ENCODE assay signal across 21 cellular contexts in genomic region chr1:85461216-85461945, GRCh38. TPM values are rescaled to one million over a fixed set of nuclear protein-coding genes. Genes with fewer than 3 reads are reported as not detected.
DNase-seq lines count a peak whose midpoint lies in the region; ATAC-seq, FAIRE-seq and TF ChIP-seq lines count a peak whose summit lies in the region.
"Had no signal": no experiment of that assay in that cellular context is flagged by ENCODE, and none has a peak within 500 bp of the region (broad histone marks: within the 10 kb centered on the region; RNA-seq: fewer than 3 reads in every experiment).

No MANE protein-coding gene starts in this region.

- CTCF ChIA-PET in HepG2 (lab: Yijun Ruan, JAX; ENCODE audit: low intra/inter-chr PET ratio, low total read pairs): no interaction called here

- peaks cover 4% of the 10 kb centered on the region for H3K36me3 Mint-ChIP-seq in brain
- H3K36me3 Mint-ChIP-seq: natural killer cell; stimulated activated effector memory CD8-positive, alpha-beta T cell treated with anti-CD3 and anti-CD28 coated beads, Interleukin-12 subunit alpha, Interleukin-12 subunit beta, amount 100 ng/mL, for 72 hours had no signal

- H3K4me1 ChIP-seq in GM23248 (ENCODE audit: insufficient read depth) (peaks cover 52% of the 10 kb centered on the region), HepG2 (ENCODE audit: insufficient read depth, low read length) (peaks cover 74% of the 10 kb centered on the region), stomach (peaks cover 18 to 77% (median 62%) of the 10 kb centered on the region in 4 donors)
- H3K4me1 ChIP-seq: foreskin keratinocyte had no signal

- H3K4me2 ChIP-seq in GM23248 (ENCODE audit: unreplicated experiment) (peak overlapping the region; percentile 89), HepG2 (ENCODE audit: low read depth, low read length) (peak overlapping the region; percentile 82)

- ATAC-seq in HepG2 (no peak), HG02973 (IDR thresholded peaks at IDR 0.05; ENCODE audit: unreplicated experiment) (no peak), HG02623 (IDR thresholded peaks at IDR 0.05; ENCODE audit: unreplicated experiment) (no peak)
- ATAC-seq: activated CD4-positive, alpha-beta T cell treated with anti-CD3 and anti-CD28 coated beads for 36 hours; activated naive CD4-positive, alpha-beta T cell treated with anti-CD3 and anti-CD28 coated beads, Interleukin-2, amount 50 U/mL, for 72 hours; activated T-cell treated with anti-CD3 and anti-CD28 coated beads, Interleukin-2, amount 50 U/mL, for 72 hours; foreskin keratinocyte; natural killer cell; stimulated activated effector memory CD8-positive, alpha-beta T cell treated with anti-CD3 and anti-CD28 coated beads, Interleukin-12 subunit alpha, Interleukin-12 subunit beta, amount 100 ng/mL, for 72 hours had no signal

- BruUV-seq in HepG2 (replicated peaks; lab: Mats Ljungman, UMichigan): no TSS peak

- H3K79me2 ChIP-seq in GM23248 (ENCODE audit: insufficient read depth) (peaks cover 91% of the 10 kb centered on the region), HepG2 (ENCODE audit: insufficient read depth, low read length) (peaks cover 80% of the 10 kb centered on the region)

- H4K20me1 ChIP-seq in GM23248 (ENCODE audit: insufficient read depth) (no peaks in the 10 kb centered on the region), HepG2 (ENCODE audit: insufficient read depth, low read length) (peaks cover 6% of the 10 kb centered on the region)

- no peaks in the 10 kb centered on the region for H3K9me3 Mint-ChIP-seq in brain
- H3K9me3 Mint-ChIP-seq: activated naive CD4-positive, alpha-beta T cell treated with anti-CD3 and anti-CD28 coated beads, Interleukin-2, amount 50 U/mL, for 72 hours; activated T-cell treated with anti-CD3 and anti-CD28 coated beads, Interleukin-2, amount 50 U/mL, for 72 hours; CD4-positive, alpha-beta T cell; memory B cell; natural killer cell; stimulated activated effector memory CD8-positive, alpha-beta T cell treated with anti-CD3 and anti-CD28 coated beads, Interleukin-12 subunit alpha, Interleukin-12 subunit beta, amount 100 ng/mL, for 72 hours had no signal

- H3K27me3 ChIP-seq in GM23248 (replicated peaks; ENCODE audit: insufficient read depth) (no peaks in the 10 kb centered on the region), HepG2 (ENCODE audit: control insufficient read depth in 1 of 2, insufficient read depth in 2 of 2, low read length in 2 of 2) (no peaks in the 10 kb centered on the region; a peak in 1 of 5 replicates), stomach (peaks cover 0 to 7% (median 0%) of the 10 kb centered on the region in 3 donors)
- H3K27me3 ChIP-seq: foreskin keratinocyte, sigmoid colon, testis had no signal

- H3K9me3 ChIP-seq in GM23248 (ENCODE audit: low read depth): no peaks in the 10 kb centered on the region
- H3K9me3 ChIP-seq in HepG2 (ENCODE audit: low read length): no peaks in the 10 kb centered on the region
- no peaks in the 10 kb centered on the region for H3K9me3 ChIP-seq in stomach
- H3K9me3 ChIP-seq: sigmoid colon, testis had no signal

- WGBS in GM23248 (ENCODE audit: low coverage in 1 of 2, low lambda C conversion rate in 2 of 2, missing lambda C conversion rate in 2 of 2), 2 experiments: 30 to 36% methylated on average over 6 of the region's 6 CpGs
- 33% methylated on average over 6 of the region's 6 CpGs for WGBS in HepG2 (ENCODE audit: low lambda C conversion rate)
- 32 to 50% (median 42%) methylated on average over 6 of the region's 6 CpGs for WGBS in stomach, 5 donors

- H3K4me1 Mint-ChIP-seq in brain: peaks cover 60% of the 10 kb centered on the region
- H3K4me1 Mint-ChIP-seq: natural killer cell; stimulated activated effector memory CD8-positive, alpha-beta T cell treated with anti-CD3 and anti-CD28 coated beads, Interleukin-12 subunit alpha, Interleukin-12 subunit beta, amount 100 ng/mL, for 72 hours had no signal

- in situ Hi-C loops in GM23248 (cut with MboI): loop anchor here (10.0 kb wide), 1 partner anchor 147 kb away; no protein-coding TSS in a partner anchor
- in situ Hi-C loops in HepG2 (cut with HindIII; ENCODE audit: extremely low pct_ligation_motif_present, low pct_unique_long_range_greater_than_20kb): loop anchor here (10.0 kb wide), 1 partner anchor 137 kb away; no protein-coding TSS in a partner anchor

- TF ChIP-seq RAD21 in HepG2 (CRISPR knock-in tag; IDR thresholded peaks at IDR 0.05): no peak

- H3K9ac ChIP-seq in GM23248 (peak overlapping the region; percentile 21), HepG2 (ENCODE audit: insufficient read depth, low read depth, low read length) (peak overlapping the region; percentile 45; the same call in 1 of the 2 replicates)
- H3K9ac ChIP-seq: parathyroid adenoma had no signal

- DNase-seq in GM23248 (peak; percentile 50), HepG2 (ENCODE audit: low spot score) (no peak), stomach (no peak), NCI-H446 treated with DMSO at 0.1 percent for 48 hours (lab: John Stamatoyannopoulos, UW) (no peak)
- DNase-seq in activated naive CD4-positive, alpha-beta T cell treated with anti-CD3 and anti-CD28 coated beads, Interleukin-2, amount 50 U/mL, for 16 hours: no peak
- DNase-seq: activated CD4-positive, alpha-beta T cell treated with anti-CD3 and anti-CD28 coated beads for 36 hours; activated T-cell treated with anti-CD3 and anti-CD28 coated beads, Interleukin-2, amount 50 U/mL, for 72 hours; CD4-positive, alpha-beta T cell; foreskin keratinocyte; natural killer cell; sigmoid colon; testis had no signal

- no peak for FAIRE-seq in HepG2 (lab: Jason Lieb, UNC)
- FAIRE-seq: H54, TTC549 had no signal

- peak overlapping the region; percentile 5; the same call in 1 of the 2 replicates for H3K4me3 ChIP-seq in GM23248
- H3K4me3 ChIP-seq in HepG2 (replicated peaks in 1 of 3; ENCODE audit: insufficient read depth in 1 of 3, low read depth in 2 of 3, low read length in 3 of 3): peak overlapping the region in 2 of 3 experiments; percentile 21 to 33; a peak in 3 of 6 replicates
- H3K4me3 ChIP-seq in stomach: no peak overlapping the region
- H3K4me3 ChIP-seq: sigmoid colon, testis had no signal

- H3K4me3 Mint-ChIP-seq in brain: peak overlapping the region in 3 of 5 experiments; percentile 5 to 92 (median 56)
- H3K4me3 Mint-ChIP-seq: activated CD4-positive, alpha-beta T cell treated with anti-CD3 and anti-CD28 coated beads for 36 hours; activated T-cell treated with anti-CD3 and anti-CD28 coated beads, Interleukin-2, amount 50 U/mL, for 72 hours; CD4-positive, alpha-beta T cell; memory B cell; natural killer cell; stimulated activated effector memory CD8-positive, alpha-beta T cell treated with anti-CD3 and anti-CD28 coated beads, Interleukin-12 subunit alpha, Interleukin-12 subunit beta, amount 100 ng/mL, for 72 hours had no signal

- no peak overlapping the region for H2AFZ ChIP-seq in GM23248
- H2AFZ ChIP-seq in HepG2 (ENCODE audit: low read length): no peak overlapping the region
- H2AFZ ChIP-seq: parathyroid adenoma had no signal

- TF ChIP-seq EP300 in HepG2 (IDR thresholded peaks at IDR 0.05; ENCODE audit: low read depth in 2 of 2, low read length in 2 of 2): no peak
- no peak for TF ChIP-seq EP300 in HepG2 (CRISPR knock-in tag; IDR thresholded peaks at IDR 0.05; ENCODE audit: borderline replicate concordance)
- TF ChIP-seq EP300 in stomach (IDR thresholded peaks at IDR 0.05): no peak

- TF ChIP-seq CTCF in brain (conservative IDR thresholded peaks at IDR 0.05) (no peak), HepG2 (CRISPR knock-in tag; IDR thresholded peaks at IDR 0.05) (no peak), stomach (IDR thresholded peaks at IDR 0.05) (no peak)

- peaks cover 89% of the 10 kb centered on the region for H3F3A ChIP-seq in GM23248 (ENCODE audit: insufficient read depth)

- H3K36me3 ChIP-seq in GM23248 (ENCODE audit: low read depth): peaks cover 4% of the 10 kb centered on the region
- no peaks in the 10 kb centered on the region for H3K36me3 ChIP-seq in HepG2 (replicated peaks in 1 of 2; ENCODE audit: control insufficient read depth in 1 of 2, insufficient read depth in 2 of 2, low read length in 2 of 2)
- H3K36me3 ChIP-seq in stomach: no peaks in the 10 kb centered on the region
- H3K36me3 ChIP-seq: sigmoid colon had no signal

- no peaks in the 10 kb centered on the region for H3K9me2 ChIP-seq in GM23248 (ENCODE audit: insufficient read depth)

- H3K27me3 Mint-ChIP-seq in brain: peaks cover 9% of the 10 kb centered on the region

- intact Hi-C loops in HepG2 (cut with micrococcal nuclease; ENCODE audit: unreplicated experiment) (loop anchor here (5.0 to 10.0 kb wide), 2 partner anchors 47 to 134 kb away; no protein-coding TSS in a partner anchor), stomach (cut with DNase I; ENCODE audit: low total_unique reads) (no loop called here)

- peak overlapping the region in 2 of 5 experiments; percentile 4 to 85 for H3K27ac Mint-ChIP-seq in brain
- H3K27ac Mint-ChIP-seq: activated CD4-positive, alpha-beta T cell treated with anti-CD3 and anti-CD28 coated beads for 36 hours; activated naive CD4-positive, alpha-beta T cell treated with anti-CD3 and anti-CD28 coated beads, Interleukin-2, amount 50 U/mL, for 72 hours; activated T-cell treated with anti-CD3 and anti-CD28 coated beads, Interleukin-2, amount 50 U/mL, for 72 hours; CD4-positive, alpha-beta T cell; memory B cell; natural killer cell; stimulated activated effector memory CD8-positive, alpha-beta T cell treated with anti-CD3 and anti-CD28 coated beads, Interleukin-12 subunit alpha, Interleukin-12 subunit beta, amount 100 ng/mL, for 72 hours had no signal

- POLR2A ChIA-PET in HepG2 (lab: Yijun Ruan, JAX): interaction anchor here (1.2 to 1.4 kb wide), 3 partner anchors 120 to 185 kb away, joined by 3 to 4 read pairs (median 3); partner anchors contain the start of gene BCL10

- peak overlapping the region; percentile 83 for H3K27ac ChIP-seq in GM23248
- H3K27ac ChIP-seq in HepG2 (ENCODE audit: extremely low read length, insufficient read depth, low read length): peak overlapping the region; percentile 65
- H3K27ac ChIP-seq in stomach: peak overlapping the region in 4 of 5 donors; percentile 57 to 90 (median 74)
- H3K27ac ChIP-seq: foreskin keratinocyte, parathyroid adenoma, sigmoid colon had no signal

- TF ChIP-seq POLR2A in HepG2 (IDR thresholded peaks at IDR 0.05; ENCODE audit: insufficient read depth in 1 of 2, low read depth in 2 of 2, low read length in 2 of 2) (no peak), stomach (IDR thresholded peaks at IDR 0.05) (no peak)

RNA-seq across cellular contexts. Expression of gene DDAH1, which starts 3.6 kb away (rescaled TPM):
- 162 and 168 TPM in 2 replicates for total RNA-seq in GM23248 (2014; rRNA removed; shearing (Covaris generic))
- polyA plus RNA-seq in GM23248 (2016; fragmentation: Nextera tagmentation; extraction: Ambion mirVana) (234 and 238 TPM in 2 replicates), brain (ENCODE audit: insufficient read depth, low read depth, low replicate concordance) (39.2 TPM), HepG2 (2011; rRNA removed) (43.4 and 64.4 TPM in 2 replicates), stomach (10 to 100 TPM; 10.6 to 23.1 (median 20.0) TPM)
- total RNA-seq in HepG2 (2016; rRNA removed; fragmentation: Illumina TruSeq; extraction: Trizol) (39.7 and 50.2 TPM in 2 replicates), stomach (100 to 1,000 TPM in 1 of 5 donors, 10 to 100 TPM in 4; 39.7 to 113 (median 58.4) TPM)
- total RNA-seq in HepG2 (2016; cell fraction: cytosol; rRNA removed; fragmentation: Illumina TruSeq; extraction: Trizol; ENCODE audit: low read depth): 4.1 and 5.5 TPM in 2 replicates
- 38.6 and 48.4 TPM in 2 replicates for total RNA-seq in HepG2 (2016; cell fraction: insoluble cytoplasmic fraction; rRNA removed; fragmentation: Illumina TruSeq; extraction: Trizol)
- total RNA-seq in HepG2 (2016; cell fraction: membrane; rRNA removed; fragmentation: Illumina TruSeq; extraction: Trizol): 23.5 and 24.8 TPM in 2 replicates
- total RNA-seq in HepG2 (2016; cell fraction: nucleus; rRNA removed; fragmentation: Illumina TruSeq; extraction: Trizol): 20.4 and 23.7 TPM in 2 replicates
- polyA plus RNA-seq in HepG2 (2011; cell fraction: cytosol; rRNA removed): 29.4 and 40.2 TPM in 2 replicates
- 12.2 and 12.7 TPM in 2 replicates for polyA plus RNA-seq in HepG2 (2011; cell fraction: nucleus; rRNA removed)
- 25.2 and 41.5 TPM in 2 replicates for polyA plus RNA-seq in HepG2 (2012)
- polyA plus RNA-seq in HepG2 (2016; cell fraction: cytosol; fragmentation: Illumina TruSeq; extraction: Trizol; ENCODE audit: low read depth): 3.3 TPM in 2 replicates
- 63.1 and 64.3 TPM in 2 replicates for polyA plus RNA-seq in HepG2 (2016; cell fraction: insoluble cytoplasmic fraction; fragmentation: Illumina TruSeq; extraction: Trizol; ENCODE audit: low read depth)
- polyA plus RNA-seq in HepG2 (2016; cell fraction: membrane; fragmentation: Illumina TruSeq; extraction: Trizol; ENCODE audit: low read depth): 17.3 and 18.8 TPM in 2 replicates
- 29.0 TPM in 2 replicates for polyA plus RNA-seq in HepG2 (2016; cell fraction: nucleus; fragmentation: Illumina TruSeq; extraction: Trizol; ENCODE audit: insufficient read depth, low read depth)
- polyA minus RNA-seq in HepG2 (2011; rRNA and poly(A)+ RNA removed; ENCODE audit: low replicate concordance): 12.5 and 50.8 TPM in 2 replicates
- 32.4 and 32.9 TPM in 2 replicates for polyA minus RNA-seq in HepG2 (2011; cell fraction: cytosol; rRNA and poly(A)+ RNA removed)
- polyA minus RNA-seq in HepG2 (2011; cell fraction: nucleus; rRNA and poly(A)+ RNA removed): 29.5 and 32.7 TPM in 2 replicates
- total RNA-seq: activated naive CD4-positive, alpha-beta T cell treated with anti-CD3 and anti-CD28 coated beads, Interleukin-2, amount 50 U/mL, for 72 hours; CD4-positive, alpha-beta T cell had no signal

Comparison
In these comparisons a context has a peak if more than half of its experiments do, and no peak if none do; other contexts are left out.
1. H3K4me3 ChIP-seq: peak in GM23248 (single experiment) and HepG2 (2 of 3); none in stomach (0 of 4).
2. Peak in every context shown above with its lines, with median percentiles within 50 percentile points of each other: H3K27ac ChIP-seq.